ENCODE assay signal across 8 cellular contexts in the genomic region with DNA sequence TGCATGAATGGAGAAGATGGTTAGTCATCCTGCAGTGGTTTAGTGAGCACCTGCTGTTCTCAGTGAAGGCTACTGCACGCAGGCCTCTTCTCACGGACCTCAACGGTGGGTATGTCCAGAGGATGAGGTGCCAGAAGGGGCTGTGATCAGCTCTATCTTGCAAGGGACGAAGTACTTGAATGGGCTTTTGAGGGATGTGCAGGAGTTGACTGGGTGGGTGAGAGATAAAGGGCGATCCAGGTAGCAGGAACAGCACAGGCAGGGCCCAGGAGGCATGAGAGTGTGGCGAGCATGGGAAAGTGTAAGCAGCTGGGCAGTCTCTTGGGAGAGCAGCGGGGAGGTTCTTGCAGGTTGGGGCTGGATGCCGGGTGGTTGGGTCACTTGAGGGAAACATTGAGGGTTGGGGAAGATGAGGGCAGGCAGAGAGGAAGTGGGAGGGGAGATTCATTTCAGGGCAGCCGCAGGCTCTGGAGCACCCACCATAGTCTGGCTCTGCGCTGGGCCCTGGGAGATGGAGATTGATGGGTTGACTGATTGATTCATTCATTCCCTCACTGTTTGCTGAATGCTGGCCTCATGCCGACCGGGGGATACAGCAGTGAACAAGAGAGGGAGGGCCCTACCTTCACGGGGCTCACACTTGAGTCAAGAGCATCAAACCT.
A peak's percentile ranks its signal among the peaks of the same experiment; 100 is the strongest.
DNase-seq lines count a peak whose midpoint lies in the region; ATAC-seq, FAIRE-seq and TF ChIP-seq lines count a peak whose summit lies in the region.

No MANE protein-coding gene starts in this region.

- no peaks in the 10 kb centered on the region for H3K9me2 ChIP-seq in hepatocyte (replicated peaks; ENCODE audit: insufficient read depth)

- H3K4me1 ChIP-seq in hepatocyte (ENCODE audit: insufficient read depth), result peaks cover 29% of the 10 kb centered on the region
- H3K4me1 ChIP-seq in testis, result peaks cover 36% of the 10 kb centered on the region

- DNase-seq in GM18507 (ENCODE audit: extremely low spot score, insufficient read length, low read depth) (peak; percentile 74), hepatocyte (ENCODE audit: low spot score) (no peak), NCI-H748 (lab: John Stamatoyannopoulos, UW; ENCODE audit: unreplicated experiment) (no peak), testis (no peak), AML-193 (lab: John Stamatoyannopoulos, UW) (no peak), GF-D8 (lab: John Stamatoyannopoulos, UW) (no peak)

- no peak overlapping the region for H2AFZ ChIP-seq in hepatocyte

- H3K36me3 ChIP-seq in hepatocyte (replicated peaks; ENCODE audit: insufficient read depth, low read depth), result no peaks in the 10 kb centered on the region
- H3K36me3 ChIP-seq in testis (ENCODE audit: low read depth, missing control alignments), result no peaks in the 10 kb centered on the region

- WGBS in hepatocyte (ENCODE audit: low lambda C conversion rate, missing lambda C conversion rate), result 71% methylated on average over 13 of the region's 13 CpGs
- WGBS in testis, 2 donors, result 78 to 83% methylated on average over 10 to 13 of the region's 13 CpGs

- FAIRE-seq in GM18507 (lab: Jason Lieb, UNC), result peak; percentile 98

- H4K20me1 ChIP-seq in hepatocyte (ENCODE audit: insufficient read depth, poor library complexity, severe bottlenecking), result peaks cover 3% of the 10 kb centered on the region

- TF ChIP-seq CTCF in hepatocyte (IDR thresholded peaks at IDR 0.05; ENCODE audit: poor library complexity) (no peak), testis (IDR thresholded peaks at IDR 0.05) (no peak)

- H3K27ac ChIP-seq in hepatocyte, result peak overlapping the region; percentile 46
- no peak overlapping the region for H3K27ac ChIP-seq in testis

- peaks cover 37% of the 10 kb centered on the region for H3K79me2 ChIP-seq in hepatocyte

- H3K4me2 ChIP-seq in hepatocyte, result peak overlapping the region; percentile 52

- H3K27me3 ChIP-seq in hepatocyte (no peaks in the 10 kb centered on the region), testis (no peaks in the 10 kb centered on the region)

- intact Hi-C loops in testis (cut with DNase I; ENCODE audit: low total_unique reads), result no loop called here

- no peak for TF ChIP-seq POLR2A in testis (IDR thresholded peaks at IDR 0.05)

- H3K9me3 ChIP-seq in hepatocyte (ENCODE audit: low read depth), result no peaks in the 10 kb centered on the region
- H3K9me3 ChIP-seq in testis, result no peaks in the 10 kb centered on the region

- no peak overlapping the region for H3K4me3 ChIP-seq in hepatocyte
- H3K4me3 ChIP-seq in testis, result no peak overlapping the region

- peak; percentile 70 for ATAC-seq in GM21619 (IDR thresholded peaks at IDR 0.05; ENCODE audit: unreplicated experiment)
- peak; percentile 79 for ATAC-seq in HG03571 (IDR thresholded peaks at IDR 0.05; ENCODE audit: unreplicated experiment)
